Comparison of ENCODE assay signal across 17 cellular contexts in genomic region chr21:34870246-34870645, GRCh38.
DNase-seq lines count a peak whose midpoint lies in the region; ATAC-seq and TF ChIP-seq lines count a peak whose summit lies in the region.
"Had no signal": no experiment of that assay in that cellular context is flagged by ENCODE, and none has a peak within 500 bp of the region (broad histone marks: within the 10 kb centered on the region; RNA-seq: fewer than 3 reads in every experiment).

No MANE protein-coding gene starts in this region.

- H3K9me3 ChIP-seq in BLaER1 treated with 17β-estradiol and CSF1 and Interleukin-3, amounts not matched to agents 10 nM and 100 nM (replicated peaks in 1 of 11), result no peaks in the 10 kb centered on the region
- H3K9me3 ChIP-seq in PC-9 (ENCODE audit: insufficient read depth, low read depth), result no peaks in the 10 kb centered on the region
- no peaks in the 10 kb centered on the region for H3K9me3 ChIP-seq in left lung
- H3K9me3 ChIP-seq in subcutaneous abdominal adipose tissue (ENCODE audit: control insufficient read depth in 5 of 5, low read length in 5 of 5), result no peaks in the 10 kb centered on the region

- peaks cover 99 to 100% (median 100%) of the 10 kb centered on the region in 10 experiments for H3K4me1 ChIP-seq in BLaER1 treated with 17β-estradiol and CSF1 and Interleukin-3, amounts not matched to agents 10 nM and 100 nM
- peaks cover 51% of the 10 kb centered on the region for H3K4me1 ChIP-seq in PC-9 (replicated peaks; ENCODE audit: insufficient read depth)
- peaks cover 15 to 57% of the 10 kb centered on the region in 2 donors for H3K4me1 ChIP-seq in left lung
- H3K4me1 ChIP-seq in subcutaneous abdominal adipose tissue (ENCODE audit: control insufficient read depth in 5 of 5, insufficient read depth in 5 of 5, low read length in 5 of 5), result peaks cover 0 to 32% (median 30%) of the 10 kb centered on the region in 5 donors

- BruUV-seq in PC-9 (replicated peaks; lab: Mats Ljungman, UMichigan), result no TSS peak

- peaks cover 59% of the 10 kb centered on the region for H3F3A ChIP-seq in PC-9 (ENCODE audit: insufficient read depth, low read depth)

- H3K4me2 ChIP-seq in BLaER1 treated with 17β-estradiol and CSF1 and Interleukin-3, amounts not matched to agents 10 nM and 100 nM, result peak overlapping the region; percentile 15 to 90 (median 72); a peak in 20 of 22 replicates
- H3K4me2 ChIP-seq in PC-9, result no peak overlapping the region
- H3K4me2 ChIP-seq: GM23338 had no signal

- intact Hi-C loops in PC-9 (cut with micrococcal nuclease; ENCODE audit: unreplicated experiment) (no loop called here), left lung (cut with DNase I) (no loop called here)

- H3K4me3 ChIP-seq in BLaER1 treated with 17β-estradiol and CSF1 and Interleukin-3, amounts not matched to agents 10 nM and 100 nM, result no peak overlapping the region
- H3K4me3 ChIP-seq in PC-9 (no peak overlapping the region), left lung (no peak overlapping the region), subcutaneous abdominal adipose tissue (ENCODE audit: low read depth in 1 of 5, low read length in 5 of 5) (no peak overlapping the region)
- H3K4me3 ChIP-seq: GM23338 had no signal

- POLR2A ChIA-PET in PC-9 (lab: Charles Lee; ENCODE audit: unreplicated experiment), result no interaction called here

- H3K79me2 ChIP-seq in PC-9 (ENCODE audit: low read depth), result peaks cover 95% of the 10 kb centered on the region

- ATAC-seq in left lung (no peak), GM21381 (IDR thresholded peaks at IDR 0.05; ENCODE audit: unreplicated experiment) (no peak)
- ATAC-seq: GM23338 had no signal

- H2AFZ ChIP-seq in PC-9, result no peak overlapping the region
- H2AFZ ChIP-seq: GM23338 had no signal

- H3K9ac ChIP-seq in BLaER1 treated with 17β-estradiol and CSF1 and Interleukin-3, amounts not matched to agents 10 nM and 100 nM, result no peak overlapping the region; a peak in 1 of 22 replicates
- no peak overlapping the region for H3K9ac ChIP-seq in subcutaneous abdominal adipose tissue (ENCODE audit: low read length in 5 of 5)

- TF ChIP-seq CTCF in PC-9 (conservative IDR thresholded peaks at IDR 0.05), result no peak
- TF ChIP-seq CTCF in left lung (IDR thresholded peaks at IDR 0.05), result no peak

- CTCF ChIA-PET in PC-9 (lab: Charles Lee), result no interaction called here

- H3K27me3 ChIP-seq in BLaER1 treated with 17β-estradiol and CSF1 and Interleukin-3, amounts not matched to agents 10 nM and 100 nM, result no peaks in the 10 kb centered on the region; a peak in 1 of 22 replicates
- no peaks in the 10 kb centered on the region for H3K27me3 ChIP-seq in PC-9 (ENCODE audit: insufficient read depth, low read depth)
- no peaks in the 10 kb centered on the region for H3K27me3 ChIP-seq in left lung
- peaks cover 0 to 3% (median 0%) of the 10 kb centered on the region in 5 donors for H3K27me3 ChIP-seq in subcutaneous abdominal adipose tissue (ENCODE audit: control insufficient read depth in 5 of 5, insufficient read depth in 4 of 5, low read length in 5 of 5)

- H3K36me3 ChIP-seq in BLaER1 treated with 17β-estradiol and CSF1 and Interleukin-3, amounts not matched to agents 10 nM and 100 nM, result peaks cover 93 to 100% (median 100%) of the 10 kb centered on the region in 11 experiments
- H3K36me3 ChIP-seq in PC-9 (ENCODE audit: low read depth) (peaks cover 35% of the 10 kb centered on the region), left lung (peaks cover 3 to 91% of the 10 kb centered on the region in 2 donors), subcutaneous abdominal adipose tissue (ENCODE audit: control insufficient read depth in 5 of 5, insufficient read depth in 5 of 5, low read length in 5 of 5) (peaks cover 7 to 67% (median 37%) of the 10 kb centered on the region in 5 donors)

- DNase-seq in PC-9 (no peak), left lung (no peak), T-helper 1 cell (no peak), NCI-H446 treated with DMSO at 0.1 percent for 48 hours (lab: John Stamatoyannopoulos, UW) (no peak)
- DNase-seq: CD4-positive, alpha-beta memory T cell; DMS79; GDM1; KG1; NCI-H1105 treated with DMSO at 0.1 percent for 48 hours; NCI-H187; NCI-H510A; OCI-M1 had no signal

- H3K27ac ChIP-seq in BLaER1 treated with 17β-estradiol and CSF1 and Interleukin-3, amounts not matched to agents 10 nM and 100 nM, result no peak overlapping the region
- H3K27ac ChIP-seq in PC-9 (peak overlapping the region; percentile 32; the same call in 1 of the 2 replicates), left lung (peak overlapping the region; percentile 63 to 67), subcutaneous abdominal adipose tissue (ENCODE audit: low read depth, low read length) (peak overlapping the region; percentile 14)
- H3K27ac ChIP-seq: HL-60 had no signal

- no peaks in the 10 kb centered on the region for H3K9me2 ChIP-seq in PC-9 (ENCODE audit: insufficient read depth)

- H4K20me1 ChIP-seq in BLaER1 treated with 17β-estradiol and CSF1 and Interleukin-3, amounts not matched to agents 10 nM and 100 nM, result peaks cover 100% of the 10 kb centered on the region in 11 experiments
- peaks cover 8% of the 10 kb centered on the region; the same call in 1 of the 2 replicates for H4K20me1 ChIP-seq in PC-9 (ENCODE audit: insufficient read depth)

Comparison
In these comparisons a context has a peak if more than half of its experiments do, and no peak if none do; other contexts are left out.
1. H3K27ac ChIP-seq: peak in PC-9 (single experiment), left lung (2 of 2) and subcutaneous abdominal adipose tissue (single experiment); none in BLaER1 treated with 17β-estradiol and CSF1 and Interleukin-3, amounts not matched to agents 10 nM and 100 nM (0 of 11).